ENCODE assay signal across 18 cellular contexts in the genomic region with DNA sequence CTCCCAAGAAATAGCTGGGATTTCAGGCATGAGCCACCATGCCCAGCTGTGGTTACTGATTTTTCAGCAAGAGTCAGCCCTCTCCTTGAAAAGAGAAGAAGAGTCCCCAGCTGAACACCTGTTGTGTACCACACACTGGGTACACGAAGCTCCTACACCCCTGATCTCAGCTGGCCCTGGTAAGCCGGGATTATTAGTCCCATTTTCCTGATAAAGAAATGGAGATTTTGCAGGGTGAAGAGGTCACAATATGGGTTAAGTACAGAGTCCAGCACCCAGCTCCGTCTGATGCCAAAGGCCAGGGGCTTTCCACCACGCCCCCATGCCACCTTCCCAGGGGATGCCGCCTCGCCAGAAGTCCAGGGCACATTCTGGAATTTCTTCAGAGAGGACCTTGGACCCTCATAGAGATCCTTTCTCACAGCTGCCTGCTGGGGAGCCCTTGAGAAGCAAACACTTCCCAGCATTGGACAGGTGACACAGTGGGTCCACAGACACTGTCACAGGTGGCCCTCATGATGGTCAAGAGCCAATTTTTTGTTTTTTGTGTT. TPM values are rescaled to one million over a fixed set of nuclear protein-coding genes. Genes with fewer than 3 reads are reported as not detected.
DNase-seq lines count a peak whose midpoint lies in the region; FAIRE-seq and TF ChIP-seq lines count a peak whose summit lies in the region.
"Had no signal": no experiment of that assay in that cellular context is flagged by ENCODE, and none has a peak within 500 bp of the region (broad histone marks: within the 10 kb centered on the region; RNA-seq: fewer than 3 reads in every experiment).

No MANE protein-coding gene starts in this region.

- H3K27me3 ChIP-seq in OCI-LY1 (ENCODE audit: insufficient read depth, low read length): no peaks in the 10 kb centered on the region
- H3K27me3 ChIP-seq in Peyer's patch: no peaks in the 10 kb centered on the region
- no peaks in the 10 kb centered on the region for H3K27me3 ChIP-seq in liver (ENCODE audit: control insufficient read depth in 4 of 4, insufficient read depth in 4 of 4, low read length in 3 of 4)
- H3K27me3 ChIP-seq: BLaER1 had no signal

- H3K27ac ChIP-seq in OCI-LY1 (ENCODE audit: low read depth, low read length, poor library complexity, severe bottlenecking): peak overlapping the region; percentile 92
- H3K27ac ChIP-seq in Peyer's patch: peak overlapping the region in 1 of 4 donors; percentile 30
- H3K27ac ChIP-seq in liver (ENCODE audit: low read depth in 1 of 2, low read length in 2 of 2): no peak overlapping the region
- H3K27ac ChIP-seq: BLaER1 had no signal

- H3K9me3 ChIP-seq in OCI-LY1 (ENCODE audit: low read length): no peaks in the 10 kb centered on the region
- H3K9me3 ChIP-seq in Peyer's patch: no peaks in the 10 kb centered on the region
- no peaks in the 10 kb centered on the region for H3K9me3 ChIP-seq in liver (ENCODE audit: control insufficient read depth in 4 of 4, low read length in 3 of 4)
- H3K9me3 ChIP-seq: BLaER1 had no signal

- H3K36me3 ChIP-seq in OCI-LY1 (ENCODE audit: insufficient read depth, low read length) (no peaks in the 10 kb centered on the region), Peyer's patch (no peaks in the 10 kb centered on the region), liver (ENCODE audit: control insufficient read depth in 4 of 4, insufficient read depth in 3 of 4, low read depth in 1 of 4, low read length in 3 of 4) (no peaks in the 10 kb centered on the region)
- H3K36me3 ChIP-seq: BLaER1 had no signal

- WGBS in liver: 67% methylated on average over 6 of the region's 6 CpGs

- no peaks in the 10 kb centered on the region for H4K20me1 ChIP-seq in OCI-LY1 (ENCODE audit: insufficient read depth, low read length)
- H4K20me1 ChIP-seq: BLaER1 had no signal

- H3K9me2 ChIP-seq in OCI-LY1 (ENCODE audit: low read depth, low read length): no peaks in the 10 kb centered on the region

- H3K4me3 ChIP-seq in OCI-LY1 (ENCODE audit: low read depth, low read length, poor library complexity, severe bottlenecking): no peak overlapping the region
- H3K4me3 ChIP-seq in Peyer's patch: no peak overlapping the region
- H3K4me3 ChIP-seq in liver (ENCODE audit: low read depth in 1 of 3, low read length in 3 of 3): no peak overlapping the region
- H3K4me3 ChIP-seq: BLaER1 had no signal

- TF ChIP-seq CTCF in OCI-LY1 (IDR thresholded peaks at IDR 0.05; ENCODE audit: low read length) (no peak), Peyer's patch (IDR thresholded peaks at IDR 0.05) (peak in 1 of 6 experiments; percentile 22), liver (IDR thresholded peaks at IDR 0.05; ENCODE audit: low read depth, low read length, missing input control) (no peak)

- H3K9ac ChIP-seq in OCI-LY1 (ENCODE audit: low read length): no peak overlapping the region; the same call in 1 of the 2 replicates
- H3K9ac ChIP-seq in liver (ENCODE audit: low read depth in 1 of 2, low read length in 2 of 2): no peak overlapping the region
- H3K9ac ChIP-seq: BLaER1 had no signal

- H3K79me2 ChIP-seq in OCI-LY1 (ENCODE audit: insufficient read depth, low read length): no peaks in the 10 kb centered on the region

- DNase-seq in Peyer's patch (peak in 2 of 3 donors; percentile 69 to 73), urothelium cell line (ENCODE audit: low spot score) (no peak), cerebellum (ENCODE audit: low spot score) (no peak), HK-2 (ENCODE audit: unreplicated experiment) (no peak), LoVo (ENCODE audit: low spot score) (no peak)
- DNase-seq: AML-193; CD4-positive, alpha-beta memory T cell; DMS153; DMS79; GDM1; GOT3; H7; HFFc6 had no signal

- no peak overlapping the region for H2AFZ ChIP-seq in OCI-LY1 (ENCODE audit: low read length)

- TF ChIP-seq POLR2A in Peyer's patch (IDR thresholded peaks at IDR 0.05): no peak

- H3K4me1 ChIP-seq in OCI-LY1 (ENCODE audit: insufficient read depth, low read length, severe bottlenecking) (peaks cover 52% of the 10 kb centered on the region), Peyer's patch (peaks cover 0 to 19% (median 3%) of the 10 kb centered on the region in 4 donors), liver (ENCODE audit: control insufficient read depth in 4 of 4, insufficient read depth in 4 of 4, low read length in 3 of 4) (no peaks in the 10 kb centered on the region)

- no peak overlapping the region for H3K4me2 ChIP-seq in OCI-LY1 (ENCODE audit: low read length)
- H3K4me2 ChIP-seq: BLaER1 had no signal

- H3F3A ChIP-seq in OCI-LY1 (ENCODE audit: insufficient read depth, low read length): no peaks in the 10 kb centered on the region

- FAIRE-seq in urothelium cell line (lab: Jason Lieb, UNC): peak; percentile 76
- FAIRE-seq: A204.1, GM12892 had no signal

- TF ChIP-seq RAD21 in liver (IDR thresholded peaks at IDR 0.05): no peak

TF ChIP-seq in liver, 16 proteins besides CTCF, POLR2A, EP300 and RAD21:
- no peak for TF ChIP-seq RXRA (IDR thresholded peaks at IDR 0.05)
- TF ChIP-seq, protein P1, sequence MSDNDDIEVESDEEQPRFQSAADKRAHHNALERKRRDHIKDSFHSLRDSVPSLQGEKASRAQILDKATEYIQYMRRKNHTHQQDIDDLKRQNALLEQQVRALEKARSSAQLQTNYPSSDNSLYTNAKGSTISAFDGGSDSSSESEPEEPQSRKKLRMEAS (IDR thresholded peaks at IDR 0.05): no peak
- TF ChIP-seq YY1 (IDR thresholded peaks at IDR 0.05): no peak
- TF ChIP-seq, protein P2, sequence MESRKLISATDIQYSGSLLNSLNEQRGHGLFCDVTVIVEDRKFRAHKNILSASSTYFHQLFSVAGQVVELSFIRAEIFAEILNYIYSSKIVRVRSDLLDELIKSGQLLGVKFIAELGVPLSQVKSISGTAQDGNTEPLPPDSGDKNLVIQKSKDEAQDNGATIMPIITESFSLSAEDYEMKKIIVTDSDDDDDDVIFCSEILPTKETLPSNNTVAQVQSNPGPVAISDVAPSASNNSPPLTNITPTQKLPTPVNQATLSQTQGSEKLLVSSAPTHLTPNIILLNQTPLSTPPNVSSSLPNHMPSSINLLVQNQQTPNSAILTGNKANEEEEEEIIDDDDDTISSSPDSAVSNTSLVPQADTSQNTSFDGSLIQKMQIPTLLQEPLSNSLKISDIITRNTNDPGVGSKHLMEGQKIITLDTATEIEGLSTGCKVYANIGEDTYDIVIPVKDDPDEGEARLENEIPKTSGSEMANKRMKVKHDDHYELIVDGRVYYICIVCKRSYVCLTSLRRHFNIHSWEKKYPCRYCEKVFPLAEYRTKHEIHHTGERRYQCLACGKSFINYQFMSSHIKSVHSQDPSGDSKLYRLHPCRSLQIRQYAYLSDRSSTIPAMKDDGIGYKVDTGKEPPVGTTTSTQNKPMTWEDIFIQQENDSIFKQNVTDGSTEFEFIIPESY (IDR thresholded peaks at IDR 0.05): no peak
- no peak for TF ChIP-seq TAF1 (conservative IDR thresholded peaks at IDR 0.05)
- TF ChIP-seq HNF4A (conservative IDR thresholded peaks at IDR 0.05): peak; percentile 7 to 42

RNA-seq across cellular contexts. Expression of a gene that starts 19.8 kb away (rescaled TPM):
- total RNA-seq in Peyer's patch (10 to 100 TPM; 27.2 to 64.5 (median 46.7) TPM), liver (100 to 1,000 TPM in 1 of 2 donors, 10 to 100 TPM in 1; 47.1 to 108 TPM), cerebellum (4.3 TPM)
- 10 to 100 TPM; 18.7 to 72.3 TPM for polyA plus RNA-seq in liver

RNA-seq across cellular contexts. Expression of a gene that starts 38.9 kb away (rescaled TPM):
- total RNA-seq in Peyer's patch: 100 to 1,000 TPM in 1 of 4 donors, 10 to 100 TPM in 3; 16.5 to 102 (median 21.5) TPM
- 100 to 1,000 TPM in 1 of 2 donors, 1 to 10 TPM in 1; 7.7 to 104 TPM for total RNA-seq in liver
- polyA plus RNA-seq in liver: 1 to 10 TPM; 6.7 to 9.9 TPM
- 35.8 TPM for total RNA-seq in cerebellum

Comparison
In these comparisons a context has a peak if more than half of its experiments do, and no peak if none do; other contexts are left out.
1. DNase-seq: peak in Peyer's patch (2 of 3); none in urothelium cell line (single experiment), cerebellum (single experiment), HK-2 (single experiment) and LoVo (single experiment).